ENCODE assay signal across 9 cellular contexts in the genomic region with DNA sequence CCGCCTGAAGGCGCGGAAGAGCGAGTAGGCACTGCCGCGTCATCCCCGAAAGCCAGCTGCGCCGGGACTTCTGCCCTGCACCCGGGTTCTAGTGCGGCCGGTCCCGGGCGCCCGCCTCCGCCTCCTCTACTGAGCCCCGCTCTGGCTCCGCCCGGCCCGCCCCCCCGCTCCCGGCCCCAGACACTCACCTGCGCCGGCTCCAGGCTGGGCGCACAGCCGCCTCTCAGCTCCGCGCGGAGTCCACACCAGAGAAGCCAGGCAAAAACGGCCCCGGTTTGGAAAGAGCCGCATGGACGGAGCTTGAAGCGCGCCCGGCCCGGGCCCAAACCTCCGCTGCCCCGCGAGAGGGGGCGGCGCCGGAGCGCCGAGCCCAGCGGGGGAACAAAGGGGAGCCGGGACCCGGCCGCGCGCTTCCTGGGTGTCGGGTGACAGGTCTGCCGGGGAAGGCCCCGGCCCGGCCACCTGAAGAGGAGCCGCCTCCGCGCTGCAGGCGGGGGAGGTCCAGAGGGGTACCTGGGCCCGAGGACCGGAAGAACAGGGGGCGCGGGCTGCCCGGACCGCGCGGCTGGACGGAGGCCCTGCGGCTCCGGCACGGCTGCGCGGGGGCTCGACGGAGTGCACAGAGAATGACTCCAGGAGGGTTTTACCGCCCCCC.
DNase-seq lines count a peak whose midpoint lies in the region; FAIRE-seq and TF ChIP-seq lines count a peak whose summit lies in the region.
"Had no signal": no experiment of that assay in that cellular context is flagged by ENCODE, and none has a peak within 500 bp of the region (broad histone marks: within the 10 kb centered on the region; RNA-seq: fewer than 3 reads in every experiment).

No MANE protein-coding gene starts in this region.

- H3K27me3 ChIP-seq in GM06990 (replicated peaks; ENCODE audit: control insufficient read depth, insufficient read depth, low read length) (peaks cover 4% of the 10 kb centered on the region; the same call in 1 of the 2 replicates), H7 (ENCODE audit: control insufficient read depth, insufficient read depth, low read length) (peaks cover 81% of the 10 kb centered on the region)

- no peak for FAIRE-seq in frontal cortex (lab: Jason Lieb, UNC)

- H3K4me3 Mint-ChIP-seq in mesothelial cell of epicardium, result peak overlapping the region; percentile 63
- H3K4me3 Mint-ChIP-seq in activated T-helper 2 cell treated with anti-CD3 and anti-CD28 coated beads, Interferon-gamma antibody, Interleukin-2, Interleukin-4, amounts not matched to agents 10 μg/mL and 5 μg/mL and 100 μg/mL, durations not matched to agents 14 hours and 24 hours and 36 hours (ENCODE audit: low read depth), result no peak overlapping the region

- H3K4me3 ChIP-seq in GM06990 (replicated peaks; ENCODE audit: low read depth, low read length) (peak overlapping the region; percentile 70), H7 (ENCODE audit: insufficient read depth, low read depth, low read length) (peak overlapping the region; percentile 73)

- intact Hi-C loops in activated T-helper 2 cell treated with anti-CD3 and anti-CD28 coated beads, Interferon-gamma antibody, Interleukin-2, Interleukin-4, amounts not matched to agents 10 μg/mL and 5 μg/mL and 100 μg/mL, durations not matched to agents 14 hours and 24 hours and 36 hours (cut with micrococcal nuclease), result loop anchor here (2.0 to 10.0 kb wide), 4 partner anchors 45 to 955 kb away; partner anchors contain the start of genes KLF14 and MEST

- TF ChIP-seq CTCF in GM06990 (IDR thresholded peaks at IDR 0.05; ENCODE audit: insufficient read depth, low read length, poor library complexity, severe bottlenecking) (no peak), mesothelial cell of epicardium (IDR thresholded peaks at IDR 0.05; ENCODE audit: unreplicated experiment) (no peak)

- peaks cover 83% of the 10 kb centered on the region for H3K27me3 Mint-ChIP-seq in mesothelial cell of epicardium (ENCODE audit: low read depth)
- H3K27me3 Mint-ChIP-seq in activated T-helper 2 cell treated with anti-CD3 and anti-CD28 coated beads, Interferon-gamma antibody, Interleukin-2, Interleukin-4, amounts not matched to agents 10 μg/mL and 5 μg/mL and 100 μg/mL, durations not matched to agents 14 hours and 24 hours and 36 hours (ENCODE audit: low read depth), result peaks cover 56% of the 10 kb centered on the region

- no peaks in the 10 kb centered on the region for H3K36me3 Mint-ChIP-seq in mesothelial cell of epicardium
- H3K36me3 Mint-ChIP-seq in activated T-helper 2 cell treated with anti-CD3 and anti-CD28 coated beads, Interferon-gamma antibody, Interleukin-2, Interleukin-4, amounts not matched to agents 10 μg/mL and 5 μg/mL and 100 μg/mL, durations not matched to agents 14 hours and 24 hours and 36 hours (ENCODE audit: low read depth), result peaks cover 4% of the 10 kb centered on the region

- H3K36me3 ChIP-seq in GM06990 (ENCODE audit: control insufficient read depth, insufficient read depth, low read length) (no peaks in the 10 kb centered on the region), H7 (replicated peaks; ENCODE audit: control insufficient read depth, insufficient read depth, low read length) (no peaks in the 10 kb centered on the region)

- DNase-seq in GM06990 (ENCODE audit: extremely low read depth, insufficient read length), result peak; percentile 75
- DNase-seq in H7, result peak; percentile 96
- DNase-seq in NCI-H526 (lab: John Stamatoyannopoulos, UW), result peak; percentile 63 to 93
- DNase-seq in T47D (ENCODE audit: low read depth in 1 of 2, low spot score in 1 of 2), result peak; percentile 84 to 91
- peak; percentile 53 to 78 for DNase-seq in mesothelial cell of epicardium (ENCODE audit: low spot score in 2 of 2, unreplicated experiment in 2 of 2)
- DNase-seq in activated T-helper 2 cell treated with anti-CD3 and anti-CD28 coated beads, Interferon-gamma antibody, Interleukin-2, Interleukin-4, amounts not matched to agents 10 μg/mL and 5 μg/mL and 100 μg/mL, durations not matched to agents 14 hours and 24 hours and 36 hours (ENCODE audit: low spot score), result no peak
- DNase-seq in frontal cortex (ENCODE audit: low spot score in 2 of 2), result no peak
- no peak for DNase-seq in ureter (ENCODE audit: low spot score)

- no peak overlapping the region for H3K27ac Mint-ChIP-seq in mesothelial cell of epicardium
- no peak overlapping the region for H3K27ac Mint-ChIP-seq in activated T-helper 2 cell treated with anti-CD3 and anti-CD28 coated beads, Interferon-gamma antibody, Interleukin-2, Interleukin-4, amounts not matched to agents 10 μg/mL and 5 μg/mL and 100 μg/mL, durations not matched to agents 14 hours and 24 hours and 36 hours
- H3K27ac Mint-ChIP-seq: T-helper 1 cell treated with Interleukin-12 subunit alpha and Interleukin-12 subunit beta and Interleukin-4 antibody, amounts not matched to agents 30 μg/mL and 1 μg/mL, for 36 hours had no signal

- H3K4me1 Mint-ChIP-seq in mesothelial cell of epicardium, result peaks cover 23% of the 10 kb centered on the region
- H3K4me1 Mint-ChIP-seq in activated T-helper 2 cell treated with anti-CD3 and anti-CD28 coated beads, Interferon-gamma antibody, Interleukin-2, Interleukin-4, amounts not matched to agents 10 μg/mL and 5 μg/mL and 100 μg/mL, durations not matched to agents 14 hours and 24 hours and 36 hours (ENCODE audit: low read depth), result peaks cover 16% of the 10 kb centered on the region

- no peaks in the 10 kb centered on the region for H3K9me3 Mint-ChIP-seq in mesothelial cell of epicardium
- H3K9me3 Mint-ChIP-seq in activated T-helper 2 cell treated with anti-CD3 and anti-CD28 coated beads, Interferon-gamma antibody, Interleukin-2, Interleukin-4, amounts not matched to agents 10 μg/mL and 5 μg/mL and 100 μg/mL, durations not matched to agents 14 hours and 24 hours and 36 hours, result no peaks in the 10 kb centered on the region
- H3K9me3 Mint-ChIP-seq: T-helper 1 cell treated with Interleukin-12 subunit alpha and Interleukin-12 subunit beta and Interleukin-4 antibody, amounts not matched to agents 30 μg/mL and 1 μg/mL, for 36 hours had no signal

- in situ Hi-C loops in T47D (cut with HindIII; ENCODE audit: low pct_unique_long_range_greater_than_20kb, low sequenced_read_pairs), result no loop called here

Comparison
In these comparisons a context has a peak if more than half of its experiments do, and no peak if none do; other contexts are left out.
1. DNase-seq: peak in GM06990 (single experiment), H7 (single experiment), NCI-H526 (2 of 2), T47D (2 of 2) and mesothelial cell of epicardium (2 of 2); none in activated T-helper 2 cell treated with anti-CD3 and anti-CD28 coated beads, Interferon-gamma antibody, Interleukin-2, Interleukin-4, amounts not matched to agents 10 μg/mL and 5 μg/mL and 100 μg/mL, durations not matched to agents 14 hours and 24 hours and 36 hours (single experiment), frontal cortex (0 of 2) and ureter (single experiment).